Comparison of ENCODE assay signal across 14 cellular contexts in genomic region chr4:181957088-181957487, GRCh38.
DNase-seq lines count a peak whose midpoint lies in the region; ATAC-seq and TF ChIP-seq lines count a peak whose summit lies in the region.
"Had no signal": no experiment of that assay in that cellular context is flagged by ENCODE, and none has a peak within 500 bp of the region (broad histone marks: within the 10 kb centered on the region; RNA-seq: fewer than 3 reads in every experiment).

No MANE protein-coding gene starts in this region.

- peak overlapping the region; percentile 29 to 85; a peak in 3 of 4 replicates for H3K27ac ChIP-seq in SK-N-SH (ENCODE audit: low read depth in 2 of 2, low read length in 1 of 2)
- no peak overlapping the region for H3K27ac ChIP-seq in OCI-LY7 (ENCODE audit: low read depth, low read length, poor library complexity, severe bottlenecking)
- H3K27ac ChIP-seq: left ventricle myocardium inferior, right atrium auricular region had no signal

- no peak for TF ChIP-seq CTCF in SK-N-SH (IDR thresholded peaks at IDR 0.05)
- no peak for TF ChIP-seq CTCF in fibroblast of the aortic adventitia (IDR thresholded peaks at IDR 0.05; ENCODE audit: insufficient read depth, low read length)
- no peak for TF ChIP-seq CTCF in OCI-LY7 (conservative IDR thresholded peaks at IDR 0.05; ENCODE audit: low read length)

- peaks cover 5 to 28% of the 10 kb centered on the region in 2 experiments for H3K4me1 ChIP-seq in SK-N-SH (ENCODE audit: control insufficient read depth in 1 of 2, insufficient read depth in 2 of 2, low read depth in 1 of 2, low read length in 1 of 2)
- H3K4me1 ChIP-seq in OCI-LY7 (ENCODE audit: insufficient read depth, low read length, poor library complexity, severe bottlenecking): no peaks in the 10 kb centered on the region
- H3K4me1 ChIP-seq: right atrium auricular region had no signal

- CTCF ChIA-PET in SK-N-SH (lab: Yijun Ruan, JAX): no interaction called here
- CTCF ChIA-PET in OCI-LY7 (lab: Charles Lee; ENCODE audit: unreplicated experiment): no interaction called here

- H3K4me3 ChIP-seq in SK-N-SH (ENCODE audit: low read depth in 2 of 2, low read length in 1 of 2) (no peak overlapping the region), fibroblast of the aortic adventitia (ENCODE audit: low read depth, low read length) (no peak overlapping the region), OCI-LY7 (ENCODE audit: low read depth, low read length, poor library complexity, severe bottlenecking) (no peak overlapping the region)
- H3K4me3 ChIP-seq: left ventricle myocardium inferior, right atrium auricular region had no signal

- H3K4me2 ChIP-seq in SK-N-SH (peak overlapping the region; percentile 14; the same call in 1 of the 2 replicates), OCI-LY7 (ENCODE audit: low read length) (no peak overlapping the region)

- POLR2A ChIA-PET in SK-N-SH (lab: Yijun Ruan, JAX) (no interaction called here), OCI-LY7 (lab: Charles Lee) (no interaction called here)

- 46% methylated on average over 8 of the region's 8 CpGs for WGBS in SK-N-SH (ENCODE audit: low lambda C conversion rate)

- peak in 1 of 2 experiments; percentile 53; a peak in 1 of 4 replicates for TF ChIP-seq EP300 in SK-N-SH (IDR thresholded peaks at IDR 0.05; ENCODE audit: borderline replicate concordance in 1 of 2, low read depth in 1 of 2, low read length in 1 of 2)

- DNase-seq in GM03348 (ENCODE audit: low spot score) (peak; percentile 63), SK-N-SH (no peak), fibroblast of the aortic adventitia (ENCODE audit: low read depth) (peak; percentile 81), renal cortical epithelial cell (ENCODE audit: low read depth) (peak; percentile 92), OCI-LY7 (ENCODE audit: low spot score) (no peak), SKM-1 (lab: John Stamatoyannopoulos, UW; ENCODE audit: unreplicated experiment) (no peak)
- DNase-seq: activated CD8-positive, alpha-beta T cell treated with anti-CD3 and anti-CD28 coated beads, Interleukin-2, amount 10 ng/mL, durations not matched to agents 7 days and 5 days; KBM-7; left ventricle myocardium inferior; NCI-H510A treated with DMSO at 0.1 percent for 48 hours had no signal

- intact Hi-C loops in OCI-LY7 (cut with micrococcal nuclease; ENCODE audit: unreplicated experiment): no loop called here

- H3K9me3 ChIP-seq in SK-N-SH (no peaks in the 10 kb centered on the region), OCI-LY7 (ENCODE audit: low read length) (no peaks in the 10 kb centered on the region)
- H3K9me3 ChIP-seq: left ventricle myocardium inferior, right atrium auricular region had no signal

- no peaks in the 10 kb centered on the region for H3K27me3 ChIP-seq in SK-N-SH (ENCODE audit: insufficient read depth)
- H3K27me3 ChIP-seq: right atrium auricular region had no signal

- H3K9ac ChIP-seq in SK-N-SH: no peak overlapping the region

- BruUV-seq in OCI-LY7 (replicated peaks; lab: Mats Ljungman, UMichigan): no TSS peak

- H3K36me3 ChIP-seq in SK-N-SH (replicated peaks in 1 of 2; ENCODE audit: control insufficient read depth in 1 of 2, insufficient read depth in 2 of 2, low read length in 1 of 2) (no peaks in the 10 kb centered on the region), OCI-LY7 (ENCODE audit: insufficient read depth, low read length) (no peaks in the 10 kb centered on the region)
- H3K36me3 ChIP-seq: left ventricle myocardium inferior, right atrium auricular region had no signal

- H3K79me2 ChIP-seq in SK-N-SH (ENCODE audit: insufficient read depth): no peaks in the 10 kb centered on the region
- no peaks in the 10 kb centered on the region for H3K79me2 ChIP-seq in OCI-LY7 (ENCODE audit: insufficient read depth, low read depth, low read length)

- no peaks in the 10 kb centered on the region for H3K9me2 ChIP-seq in SK-N-SH
- no peaks in the 10 kb centered on the region for H3K9me2 ChIP-seq in OCI-LY7 (ENCODE audit: insufficient read depth, low read length)

- peaks cover 20% of the 10 kb centered on the region for H3F3A ChIP-seq in SK-N-SH (replicated peaks; ENCODE audit: insufficient read depth)

- no peak overlapping the region for H2AFZ ChIP-seq in SK-N-SH (ENCODE audit: low read depth)
- H2AFZ ChIP-seq in OCI-LY7 (ENCODE audit: low read length): no peak overlapping the region

- no peak for ATAC-seq in GM18861 (IDR thresholded peaks at IDR 0.05; ENCODE audit: unreplicated experiment)
- no peak for ATAC-seq in GM18873 (IDR thresholded peaks at IDR 0.05; ENCODE audit: low FRiP score, unreplicated experiment)
- ATAC-seq: activated CD8-positive, alpha-beta T cell treated with anti-CD3 and anti-CD28 coated beads, Interleukin-2, amount 10 ng/mL, durations not matched to agents 7 days and 5 days; esophagus mucosa had no signal

- H4K20me1 ChIP-seq in SK-N-SH (ENCODE audit: insufficient read depth): no peaks in the 10 kb centered on the region
- H4K20me1 ChIP-seq in OCI-LY7 (ENCODE audit: insufficient read depth, low read length): no peaks in the 10 kb centered on the region

- TF ChIP-seq RAD21 in SK-N-SH (IDR thresholded peaks at IDR 0.05; ENCODE audit: low read length): no peak

TF ChIP-seq in SK-N-SH, 30 proteins besides CTCF, POLR2A, EP300 and RAD21:
- peak; percentile 36; the same call in 1 of the 2 replicates for TF ChIP-seq TEAD4 (IDR thresholded peaks at IDR 0.05; ENCODE audit: borderline replicate concordance, insufficient read depth)
- TF ChIP-seq RFX5 (IDR thresholded peaks at IDR 0.05; ENCODE audit: low read length): no peak
- peak; percentile 78 for TF ChIP-seq NFIC (IDR thresholded peaks at IDR 0.05; ENCODE audit: borderline replicate concordance)
- TF ChIP-seq SMC3 (IDR thresholded peaks at IDR 0.05; ENCODE audit: low read depth, low read length): no peak
- TF ChIP-seq ZBTB33 (IDR thresholded peaks at IDR 0.05; ENCODE audit: borderline replicate concordance, low read depth): no peak
- TF ChIP-seq FOSL2 (IDR thresholded peaks at IDR 0.05; ENCODE audit: borderline replicate concordance, low read depth): peak; percentile 18; the same call in 1 of the 2 replicates
- no peak for TF ChIP-seq GABPA (IDR thresholded peaks at IDR 0.05; ENCODE audit: low read depth)
- no peak for TF ChIP-seq POLR2AphosphoS5 (IDR thresholded peaks at IDR 0.05; ENCODE audit: low read depth, low read length)
- TF ChIP-seq RCOR1 (IDR thresholded peaks at IDR 0.05; ENCODE audit: low read length): no peak
- no peak for TF ChIP-seq SIN3A (IDR thresholded peaks at IDR 0.05; ENCODE audit: borderline replicate concordance, low read depth, low read length)
- peak; percentile 49; the same call in 1 of the 2 replicates for TF ChIP-seq TCF12 (IDR thresholded peaks at IDR 0.05)
- peak; percentile 37; the same call in 1 of the 2 replicates for TF ChIP-seq PBX3 (IDR thresholded peaks at IDR 0.05)
- TF ChIP-seq JUND (IDR thresholded peaks at IDR 0.05): 0 out of 2 replicates have a peak, but pooled peaks have one; percentile 30

Comparison
In these comparisons a context has a peak if more than half of its experiments do, and no peak if none do; other contexts are left out.
1. DNase-seq: peak in GM03348 (single experiment), fibroblast of the aortic adventitia (single experiment) and renal cortical epithelial cell (single experiment); none in SK-N-SH (single experiment), OCI-LY7 (single experiment) and SKM-1 (single experiment).